In the genomic region with DNA sequence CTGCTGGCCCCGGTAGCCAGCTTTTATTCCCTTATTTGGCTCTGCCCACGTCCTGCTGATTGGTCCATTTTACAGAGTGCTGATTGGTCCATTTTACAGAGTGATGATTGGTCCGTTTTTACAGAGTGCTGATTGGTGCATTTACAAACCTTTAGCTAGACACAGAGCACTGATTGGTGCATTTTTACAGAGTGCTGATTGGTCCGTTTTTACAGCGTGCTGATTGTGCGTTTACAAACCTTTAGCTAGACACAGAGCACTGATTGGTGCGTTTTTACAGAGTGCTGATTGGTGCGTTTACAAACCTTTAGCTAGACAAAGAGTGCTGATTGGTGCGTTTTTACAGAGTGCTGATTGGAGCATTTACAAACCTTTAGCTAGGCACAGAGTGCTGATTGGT, we compare ENCODE assay signal across 1 cellular context. TPM values are rescaled to one million over a fixed set of nuclear protein-coding genes. Genes with fewer than 3 reads are reported as not detected.
"Had no signal": no experiment of that assay in that cellular context is flagged by ENCODE, and none has a peak within 500 bp of the region (broad histone marks: within the 10 kb centered on the region; RNA-seq: fewer than 3 reads in every experiment).

No MANE protein-coding gene starts in this region.

RNA-seq across cellular contexts. Expression of a gene that starts 30.6 kb away (rescaled TPM):
- total RNA-seq: pulmonary artery endothelial cell had no signal
